1 cellular context compared by ENCODE assay signal in genomic region chr14:75449703-75450102, GRCh38.
TF ChIP-seq lines count a peak whose summit lies in the region.

No MANE protein-coding gene starts in this region.

TF ChIP-seq in HepG2, 621 proteins besides CTCF, POLR2A, EP300 and RAD21 (continued from another document):
- TF ChIP-seq ZBTB20 (CRISPR knock-in tag; IDR thresholded peaks at IDR 0.05; ENCODE audit: borderline replicate concordance, low read depth) (no peak), NFE2L1 (CRISPR knock-in tag; IDR thresholded peaks at IDR 0.05; ENCODE audit: borderline replicate concordance) (no peak), ZNF704 (CRISPR knock-in tag; IDR thresholded peaks at IDR 0.05; ENCODE audit: borderline replicate concordance) (no peak), ZNF20 (CRISPR knock-in tag; IDR thresholded peaks at IDR 0.05) (no peak)
TF ChIP-seq in HepG2: peak in this region for 0.
